ENCODE assay signal across 23 cellular contexts in the genomic region with DNA sequence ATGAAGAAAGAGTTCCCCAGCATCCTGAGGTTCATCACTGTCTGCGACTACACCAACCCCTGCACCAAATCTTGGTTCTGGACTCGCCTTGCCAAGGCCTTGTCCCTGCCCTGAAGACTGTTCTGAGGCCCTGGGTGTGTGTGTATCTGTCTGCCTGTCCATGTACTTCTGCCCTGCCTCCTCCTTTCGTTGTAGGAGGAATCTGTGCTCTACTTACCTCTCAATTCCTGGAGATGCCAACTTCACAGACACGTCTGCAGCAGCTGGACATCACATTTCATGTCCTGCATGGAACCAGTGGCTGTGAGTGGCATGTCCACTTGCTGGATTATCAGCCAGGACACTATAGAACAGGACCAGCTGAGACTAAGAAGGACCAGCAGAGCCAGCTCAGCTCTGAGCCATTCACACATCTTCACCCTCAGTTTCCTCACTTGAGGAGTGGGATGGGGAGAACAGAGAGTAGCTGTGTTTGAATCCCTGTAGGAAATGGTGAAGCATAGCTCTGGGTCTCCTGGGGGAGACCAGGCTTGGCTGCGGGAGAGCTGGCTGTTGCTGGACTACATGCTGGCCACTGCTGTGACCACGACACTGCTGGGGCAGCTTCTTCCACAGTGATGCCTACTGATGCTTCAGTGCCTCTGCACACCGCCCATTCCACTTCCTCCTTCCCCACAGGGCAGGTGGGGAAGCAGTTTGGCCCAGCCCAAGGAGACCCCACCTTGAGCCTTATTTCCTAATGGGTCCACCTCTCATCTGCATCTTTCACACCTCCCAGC. TPM values are rescaled to one million over a fixed set of nuclear protein-coding genes. Genes with fewer than 3 reads are reported as not detected.
DNase-seq lines count a peak whose midpoint lies in the region; ATAC-seq and TF ChIP-seq lines count a peak whose summit lies in the region.
"Had no signal": no experiment of that assay in that cellular context is flagged by ENCODE, and none has a peak within 500 bp of the region (broad histone marks: within the 10 kb centered on the region; RNA-seq: fewer than 3 reads in every experiment).

No MANE protein-coding gene starts in this region.

- H2AFZ ChIP-seq in hepatocyte, result no peak overlapping the region

- no peak for TF ChIP-seq CTCF in CD8-positive, alpha-beta T cell (IDR thresholded peaks at IDR 0.05)
- no peak for TF ChIP-seq CTCF in hepatocyte (IDR thresholded peaks at IDR 0.05; ENCODE audit: poor library complexity)

- H4K20me1 ChIP-seq in hepatocyte (ENCODE audit: insufficient read depth, poor library complexity, severe bottlenecking), result no peaks in the 10 kb centered on the region

- no peak overlapping the region for H3K4me2 ChIP-seq in hepatocyte
- H3K4me2 ChIP-seq: smooth muscle cell had no signal

- CTCF ChIA-PET in CD8-positive, alpha-beta T cell (lab: Charles Lee), result interaction anchor here (1.3 to 1.7 kb wide), 2 partner anchors 10 to 13 kb away, joined by 3 to 4 read pairs; no protein-coding TSS in a partner anchor

- peaks cover 33% of the 10 kb centered on the region for H3K79me2 ChIP-seq in hepatocyte

- no peak overlapping the region for H3K27ac Mint-ChIP-seq in activated CD4-positive, alpha-beta T cell treated with anti-CD3 and anti-CD28 coated beads, Interleukin-2, amount 10 ng/mL, durations not matched to agents 24 days and 14 days
- H3K27ac Mint-ChIP-seq in CD8-positive, alpha-beta T cell, result no peak overlapping the region
- peak overlapping the region; percentile 73 to 90 for H3K27ac Mint-ChIP-seq in effector memory CD8-positive, alpha-beta T cell
- H3K27ac Mint-ChIP-seq in natural killer cell treated with Interleukin-12 subunit alpha and Interleukin-12 subunit beta and Interleukin-15 and Interleukin-18, amount 100 ng/mL, for 72 hours, result peak overlapping the region in 1 of 2 donors; percentile 51
- H3K27ac Mint-ChIP-seq: WTC11 had no signal

- ATAC-seq in CD8-positive, alpha-beta T cell, result no peak
- no peak for ATAC-seq in effector memory CD8-positive, alpha-beta T cell (replicated peaks)
- ATAC-seq in natural killer cell treated with Interleukin-12 subunit alpha and Interleukin-12 subunit beta and Interleukin-15 and Interleukin-18, amount 100 ng/mL, for 72 hours, result no peak
- no peak for ATAC-seq in GM21786 (IDR thresholded peaks at IDR 0.05; ENCODE audit: unreplicated experiment)
- ATAC-seq: body of pancreas, psoas muscle, WTC11 had no signal

- peak overlapping the region; percentile 48 for H3K4me3 Mint-ChIP-seq in activated CD4-positive, alpha-beta T cell treated with anti-CD3 and anti-CD28 coated beads, Interleukin-2, amount 10 ng/mL, durations not matched to agents 24 days and 14 days
- H3K4me3 Mint-ChIP-seq in CD8-positive, alpha-beta T cell, result peak overlapping the region; percentile 8
- H3K4me3 Mint-ChIP-seq in effector memory CD8-positive, alpha-beta T cell, result peak overlapping the region in 1 of 2 donors; percentile 92
- peak overlapping the region; percentile 99 for H3K4me3 Mint-ChIP-seq in natural killer cell treated with Interleukin-12 subunit alpha and Interleukin-12 subunit beta and Interleukin-15 and Interleukin-18, amount 100 ng/mL, for 72 hours
- H3K4me3 Mint-ChIP-seq: WTC11 had no signal

- intact Hi-C loops in activated CD4-positive, alpha-beta T cell treated with anti-CD3 and anti-CD28 coated beads, Interleukin-2, amount 10 ng/mL, durations not matched to agents 24 days and 14 days (cut with micrococcal nuclease), result no loop called here
- intact Hi-C loops in CD8-positive, alpha-beta T cell (cut with DNase I, micrococcal nuclease), result no loop called here

- no peaks in the 10 kb centered on the region for H3K36me3 ChIP-seq in CD8-positive, alpha-beta T cell (ENCODE audit: insufficient read depth, low read length)
- H3K36me3 ChIP-seq in hepatocyte (replicated peaks; ENCODE audit: insufficient read depth, low read depth), result no peaks in the 10 kb centered on the region

- H3K27me3 ChIP-seq in CD8-positive, alpha-beta T cell (ENCODE audit: insufficient read depth, low read length), result no peaks in the 10 kb centered on the region
- H3K27me3 ChIP-seq in hepatocyte, result no peaks in the 10 kb centered on the region
- H3K27me3 ChIP-seq: body of pancreas, colonic mucosa had no signal

- 100% methylated on average over 7 of the region's 7 CpGs for WGBS in hepatocyte (ENCODE audit: low lambda C conversion rate, missing lambda C conversion rate)

- POLR2A ChIA-PET in CD8-positive, alpha-beta T cell (lab: Charles Lee), result interaction anchor here (1.7 kb wide), 1 partner anchor 24 kb away, joined by 12 read pairs; the partner anchor contains the start of gene OXSR1

- H3K4me3 ChIP-seq in CD8-positive, alpha-beta T cell (ENCODE audit: low read depth, low read length), result no peak overlapping the region
- no peak overlapping the region for H3K4me3 ChIP-seq in hepatocyte
- H3K4me3 ChIP-seq: body of pancreas, colonic mucosa, left ventricle myocardium inferior, psoas muscle, smooth muscle cell had no signal

- H3K9me2 ChIP-seq in hepatocyte (replicated peaks; ENCODE audit: insufficient read depth), result no peaks in the 10 kb centered on the region

- peaks cover 26% of the 10 kb centered on the region for H3K4me1 ChIP-seq in CD8-positive, alpha-beta T cell (ENCODE audit: insufficient read depth, low read length)
- peaks cover 14% of the 10 kb centered on the region for H3K4me1 ChIP-seq in hepatocyte (ENCODE audit: insufficient read depth)

- no peak overlapping the region for H3K27ac ChIP-seq in CD8-positive, alpha-beta T cell (ENCODE audit: low read depth, low read length)
- no peak overlapping the region for H3K27ac ChIP-seq in hepatocyte
- H3K27ac ChIP-seq: body of pancreas, colonic mucosa, left ventricle myocardium inferior, psoas muscle had no signal

- peaks cover 25% of the 10 kb centered on the region for H3K36me3 Mint-ChIP-seq in activated CD4-positive, alpha-beta T cell treated with anti-CD3 and anti-CD28 coated beads, Interleukin-2, amount 10 ng/mL, durations not matched to agents 24 days and 14 days (ENCODE audit: low read depth)
- peaks cover 38% of the 10 kb centered on the region for H3K36me3 Mint-ChIP-seq in CD8-positive, alpha-beta T cell
- peaks cover 31% of the 10 kb centered on the region for H3K36me3 Mint-ChIP-seq in effector memory CD8-positive, alpha-beta T cell (ENCODE audit: insufficient read depth)
- H3K36me3 Mint-ChIP-seq in natural killer cell treated with Interleukin-12 subunit alpha and Interleukin-12 subunit beta and Interleukin-15 and Interleukin-18, amount 100 ng/mL, for 72 hours, result peaks cover 8% of the 10 kb centered on the region

- H3K9me3 ChIP-seq in CD8-positive, alpha-beta T cell (ENCODE audit: low read length), result no peaks in the 10 kb centered on the region
- H3K9me3 ChIP-seq in hepatocyte (ENCODE audit: low read depth), result no peaks in the 10 kb centered on the region
- H3K9me3 ChIP-seq: body of pancreas, colonic mucosa, psoas muscle had no signal

- peaks cover 38% of the 10 kb centered on the region for H3K4me1 Mint-ChIP-seq in activated CD4-positive, alpha-beta T cell treated with anti-CD3 and anti-CD28 coated beads, Interleukin-2, amount 10 ng/mL, durations not matched to agents 24 days and 14 days
- H3K4me1 Mint-ChIP-seq in CD8-positive, alpha-beta T cell (ENCODE audit: low read depth), result peaks cover 34% of the 10 kb centered on the region
- H3K4me1 Mint-ChIP-seq in effector memory CD8-positive, alpha-beta T cell (ENCODE audit: low read depth in 2 of 2), result peaks cover 26 to 39% of the 10 kb centered on the region in 2 donors
- H3K4me1 Mint-ChIP-seq in natural killer cell treated with Interleukin-12 subunit alpha and Interleukin-12 subunit beta and Interleukin-15 and Interleukin-18, amount 100 ng/mL, for 72 hours (ENCODE audit: low read depth in 2 of 2), result peaks cover 33 to 35% of the 10 kb centered on the region in 2 donors

- no peak for DNase-seq in activated CD4-positive, alpha-beta T cell treated with anti-CD3 and anti-CD28 coated beads, Interleukin-2, amount 10 ng/mL, durations not matched to agents 24 days and 14 days
- DNase-seq in activated CD4-positive, alpha-beta T cell treated with anti-CD3 and anti-CD28 coated beads for 4 hours, result no peak
- DNase-seq in CD8-positive, alpha-beta T cell, result peak in 2 of 7 experiments; percentile 4 to 46
- DNase-seq in effector memory CD8-positive, alpha-beta T cell, result no peak
- no peak for DNase-seq in natural killer cell treated with Interleukin-12 subunit alpha and Interleukin-12 subunit beta and Interleukin-15 and Interleukin-18, amount 100 ng/mL, for 72 hours (ENCODE audit: low spot score)
- no peak for DNase-seq in hepatocyte (ENCODE audit: low spot score)
- DNase-seq in iPS-NIHi11 (ENCODE audit: low spot score), result no peak
- DNase-seq: 8988T; activated naive CD4-positive, alpha-beta T cell treated with Interleukin-2 at 50 U/mL for 16 hours; C1 segment of cervical spinal cord; colonic mucosa; foreskin melanocyte; left ventricle myocardium inferior; NCI-H1105; NCI-H526; psoas muscle; SHP77 treated with DMSO at 0.1 percent for 48 hours; stimulated activated CD4-positive, alpha-beta T cell treated with anti-CD3 and anti-CD28 coated beads, Interleukin-4, amount 100 ng/mL, for 4 hours had no signal

- H3K9me3 Mint-ChIP-seq in activated CD4-positive, alpha-beta T cell treated with anti-CD3 and anti-CD28 coated beads, Interleukin-2, amount 10 ng/mL, durations not matched to agents 24 days and 14 days, result peaks cover 4% of the 10 kb centered on the region
- peaks cover 4% of the 10 kb centered on the region for H3K9me3 Mint-ChIP-seq in CD8-positive, alpha-beta T cell
- H3K9me3 Mint-ChIP-seq in effector memory CD8-positive, alpha-beta T cell, result peaks cover 0 to 5% of the 10 kb centered on the region in 2 donors
- peaks cover 3% of the 10 kb centered on the region for H3K9me3 Mint-ChIP-seq in natural killer cell treated with Interleukin-12 subunit alpha and Interleukin-12 subunit beta and Interleukin-15 and Interleukin-18, amount 100 ng/mL, for 72 hours

- peaks cover 4% of the 10 kb centered on the region for H3K27me3 Mint-ChIP-seq in activated CD4-positive, alpha-beta T cell treated with anti-CD3 and anti-CD28 coated beads, Interleukin-2, amount 10 ng/mL, durations not matched to agents 24 days and 14 days
- H3K27me3 Mint-ChIP-seq in CD8-positive, alpha-beta T cell (ENCODE audit: low read depth), result no peaks in the 10 kb centered on the region
- no peaks in the 10 kb centered on the region for H3K27me3 Mint-ChIP-seq in effector memory CD8-positive, alpha-beta T cell
- no peaks in the 10 kb centered on the region for H3K27me3 Mint-ChIP-seq in natural killer cell treated with Interleukin-12 subunit alpha and Interleukin-12 subunit beta and Interleukin-15 and Interleukin-18, amount 100 ng/mL, for 72 hours

RNA-seq across cellular contexts. Expression of gene MYD88, which starts 2.9 kb away (rescaled TPM):
- total RNA-seq in activated CD4-positive, alpha-beta T cell treated with anti-CD3 and anti-CD28 coated beads, Interleukin-2, amount 10 ng/mL, durations not matched to agents 24 days and 14 days, result 32.0 and 36.9 TPM in 2 replicates
- total RNA-seq in CD8-positive, alpha-beta T cell, result 10 to 100 TPM; 32.2 to 32.7 TPM
- total RNA-seq in natural killer cell treated with Interleukin-12 subunit alpha and Interleukin-12 subunit beta and Interleukin-15 and Interleukin-18, amount 100 ng/mL, for 72 hours, result 10 to 100 TPM; 55.8 to 63.1 TPM
- 12.7 and 14.3 TPM in 2 replicates for total RNA-seq in hepatocyte
- 44.7 and 51.4 TPM in 2 replicates for polyA plus RNA-seq in hepatocyte
- total RNA-seq: HT1080 had no signal

RNA-seq across cellular contexts. Expression of gene ACAA1, which starts 4.4 kb away (rescaled TPM):
- total RNA-seq in activated CD4-positive, alpha-beta T cell treated with anti-CD3 and anti-CD28 coated beads, Interleukin-2, amount 10 ng/mL, durations not matched to agents 24 days and 14 days, result 68.7 and 71.6 TPM in 2 replicates
- 10 to 100 TPM; 49.4 to 49.9 TPM for total RNA-seq in CD8-positive, alpha-beta T cell
- total RNA-seq in natural killer cell treated with Interleukin-12 subunit alpha and Interleukin-12 subunit beta and Interleukin-15 and Interleukin-18, amount 100 ng/mL, for 72 hours, result 10 to 100 TPM; 78.6 to 88.2 TPM
- total RNA-seq in hepatocyte, result 141 and 152 TPM in 2 replicates
- 213 and 250 TPM in 2 replicates for polyA plus RNA-seq in hepatocyte

RNA-seq across cellular contexts. Expression of gene OXSR1, which starts 24.0 kb away (rescaled TPM):
- total RNA-seq in activated CD4-positive, alpha-beta T cell treated with anti-CD3 and anti-CD28 coated beads, Interleukin-2, amount 10 ng/mL, durations not matched to agents 24 days and 14 days, result 56.4 and 58.3 TPM in 2 replicates
- total RNA-seq in CD8-positive, alpha-beta T cell, result 10 to 100 TPM; 45.4 to 45.6 TPM
- total RNA-seq in natural killer cell treated with Interleukin-12 subunit alpha and Interleukin-12 subunit beta and Interleukin-15 and Interleukin-18, amount 100 ng/mL, for 72 hours, result 10 to 100 TPM; 59.9 to 66.8 TPM
- total RNA-seq in hepatocyte, result 30.7 TPM in 2 replicates
- 11.7 and 15.7 TPM in 2 replicates for polyA plus RNA-seq in hepatocyte

Comparison
In these comparisons a context has a peak if more than half of its experiments do, and no peak if none do; other contexts are left out.
1. H3K27ac Mint-ChIP-seq: peak in effector memory CD8-positive, alpha-beta T cell (2 of 2); none in activated CD4-positive, alpha-beta T cell treated with anti-CD3 and anti-CD28 coated beads, Interleukin-2, amount 10 ng/mL, durations not matched to agents 24 days and 14 days (single experiment) and CD8-positive, alpha-beta T cell (single experiment).